ENCODE assay signal across 8 cellular contexts in genomic region chr2:69798466-69798908, GRCh38. TPM values are rescaled to one million over a fixed set of nuclear protein-coding genes. Genes with fewer than 3 reads are reported as not detected.
DNase-seq lines count a peak whose midpoint lies in the region; TF ChIP-seq lines count a peak whose summit lies in the region.
"Had no signal": no experiment of that assay in that cellular context is flagged by ENCODE, and none has a peak within 500 bp of the region (broad histone marks: within the 10 kb centered on the region; RNA-seq: fewer than 3 reads in every experiment).

No MANE protein-coding gene starts in this region.

- no peak overlapping the region for H2BK5ac ChIP-seq in H9 (ENCODE audit: insufficient read length, low read length)

- H3K4me1 ChIP-seq in H9 (ENCODE audit: insufficient read depth, low read length) (peaks cover 3% of the 10 kb centered on the region; the same call in 1 of the 2 replicates), stomach smooth muscle (ENCODE audit: control insufficient read depth, insufficient read depth, low read length) (peaks cover 2% of the 10 kb centered on the region)

- no CpG with 5 or more reads among the region's 7 CpGs for WGBS in H9 (ENCODE audit: extremely low coverage, insufficient read length, low lambda C conversion rate)

- H3K9me3 ChIP-seq in H9 (ENCODE audit: control insufficient read depth, low read depth, low read length) (no peaks in the 10 kb centered on the region), stomach smooth muscle (ENCODE audit: control insufficient read depth in 2 of 2, low read length in 2 of 2) (no peaks in the 10 kb centered on the region)

- H3K27me3 Mint-ChIP-seq in H9 (ENCODE audit: low read depth): no peaks in the 10 kb centered on the region
- H3K27me3 Mint-ChIP-seq in activated T-helper 2 cell treated with anti-CD3 and anti-CD28 coated beads, Interferon-gamma antibody, Interleukin-2, Interleukin-4, amounts not matched to agents 10 μg/mL and 5 μg/mL and 100 μg/mL, durations not matched to agents 14 hours and 24 hours and 36 hours (ENCODE audit: low read depth): no peaks in the 10 kb centered on the region

- H2BK120ac ChIP-seq in H9 (ENCODE audit: low read depth, low read length, poor library complexity, severe bottlenecking): no peak overlapping the region

- H3K4me2 ChIP-seq in H9 (ENCODE audit: insufficient read depth, insufficient read length, low read length): no peak overlapping the region

- no peak overlapping the region for H2BK20ac ChIP-seq in H9 (ENCODE audit: low read depth, low read length, poor library complexity, severe bottlenecking)

- H3K9ac ChIP-seq in H9 (ENCODE audit: extremely low read depth, insufficient read length, low read length): no peak overlapping the region
- peak overlapping the region; percentile 13 to 47 for H3K9ac ChIP-seq in stomach smooth muscle (ENCODE audit: low read length in 2 of 2)

- H3K4ac ChIP-seq in H9 (ENCODE audit: low read depth, low read length): no peak overlapping the region

- H3K9me3 Mint-ChIP-seq in H9: no peaks in the 10 kb centered on the region
- H3K9me3 Mint-ChIP-seq in activated T-helper 2 cell treated with anti-CD3 and anti-CD28 coated beads, Interferon-gamma antibody, Interleukin-2, Interleukin-4, amounts not matched to agents 10 μg/mL and 5 μg/mL and 100 μg/mL, durations not matched to agents 14 hours and 24 hours and 36 hours: no peaks in the 10 kb centered on the region
- H3K9me3 Mint-ChIP-seq: T-helper 1 cell treated with Interleukin-12 subunit alpha and Interleukin-12 subunit beta and Interleukin-4 antibody, amounts not matched to agents 30 μg/mL and 1 μg/mL, for 36 hours had no signal

- H3K27ac Mint-ChIP-seq in H9: peak overlapping the region in 2 of 3 experiments; percentile 38 to 47; a peak in 2 of 7 replicates
- H3K27ac Mint-ChIP-seq in activated T-helper 2 cell treated with anti-CD3 and anti-CD28 coated beads, Interferon-gamma antibody, Interleukin-2, Interleukin-4, amounts not matched to agents 10 μg/mL and 5 μg/mL and 100 μg/mL, durations not matched to agents 14 hours and 24 hours and 36 hours: no peak overlapping the region
- H3K27ac Mint-ChIP-seq: T-helper 1 cell treated with Interleukin-12 subunit alpha and Interleukin-12 subunit beta and Interleukin-4 antibody, amounts not matched to agents 30 μg/mL and 1 μg/mL, for 36 hours had no signal

- no peak overlapping the region for H4K5ac ChIP-seq in H9 (ENCODE audit: insufficient read length, low read depth, low read length)

- TF ChIP-seq CTCF in H9 (conservative IDR thresholded peaks at IDR 0.05) (no peak), GM10266 (IDR thresholded peaks at IDR 0.05; ENCODE audit: control insufficient read depth, insufficient read depth, low read depth, missing control alignments) (no peak)

- no peaks in the 10 kb centered on the region for H3K79me2 ChIP-seq in H9 (ENCODE audit: insufficient read depth, low read length)

- H4K8ac ChIP-seq in H9 (replicated peaks; ENCODE audit: insufficient read length, low read depth, low read length): no peak overlapping the region

- intact Hi-C loops in activated T-helper 2 cell treated with anti-CD3 and anti-CD28 coated beads, Interferon-gamma antibody, Interleukin-2, Interleukin-4, amounts not matched to agents 10 μg/mL and 5 μg/mL and 100 μg/mL, durations not matched to agents 14 hours and 24 hours and 36 hours (cut with micrococcal nuclease): no loop called here

- no peak overlapping the region for H3K56ac ChIP-seq in H9 (ENCODE audit: insufficient read length, low read depth, low read length)

- no peak overlapping the region for H4K91ac ChIP-seq in H9 (ENCODE audit: insufficient read length, low read depth, low read length)

- no peak overlapping the region for H3K18ac ChIP-seq in H9 (ENCODE audit: insufficient read length, low read depth, low read length)

- H3K4me1 Mint-ChIP-seq in H9: peaks cover 26 to 35% of the 10 kb centered on the region in 2 experiments
- H3K4me1 Mint-ChIP-seq in activated T-helper 2 cell treated with anti-CD3 and anti-CD28 coated beads, Interferon-gamma antibody, Interleukin-2, Interleukin-4, amounts not matched to agents 10 μg/mL and 5 μg/mL and 100 μg/mL, durations not matched to agents 14 hours and 24 hours and 36 hours (ENCODE audit: low read depth): peaks cover 20% of the 10 kb centered on the region

- H3K36me3 ChIP-seq in stomach smooth muscle (ENCODE audit: control insufficient read depth in 2 of 2, insufficient read depth in 2 of 2, low read length in 2 of 2): no peaks in the 10 kb centered on the region

- H3T11ph ChIP-seq in H9 (ENCODE audit: low read length): no peak overlapping the region

- H2AFZ ChIP-seq in H9 (ENCODE audit: low read length): no peak overlapping the region

- DNase-seq in H9: no peak
- no peak for DNase-seq in activated T-helper 2 cell treated with anti-CD3 and anti-CD28 coated beads, Interferon-gamma antibody, Interleukin-2, Interleukin-4, amounts not matched to agents 10 μg/mL and 5 μg/mL and 100 μg/mL, durations not matched to agents 14 hours and 24 hours and 36 hours (ENCODE audit: low spot score)
- peak; percentile 89 for DNase-seq in islet precursor cell
- no peak for DNase-seq in NCI-H1105 (lab: John Stamatoyannopoulos, UW)
- no peak for DNase-seq in GM10266 (ENCODE audit: extremely low spot score)
- DNase-seq in NCI-H2227 treated with DMSO at 0.1 percent for 48 hours (lab: John Stamatoyannopoulos, UW): no peak

- no peaks in the 10 kb centered on the region for H4K20me1 ChIP-seq in H9 (ENCODE audit: control insufficient read depth, insufficient read depth, insufficient read length)

- no peaks in the 10 kb centered on the region; the same call in 1 of the 2 replicates for H3K27me3 ChIP-seq in H9 (ENCODE audit: insufficient read depth, low read length)
- no peaks in the 10 kb centered on the region for H3K27me3 ChIP-seq in stomach smooth muscle (ENCODE audit: control insufficient read depth in 1 of 2, insufficient read depth in 2 of 2, low read length in 2 of 2)

- no peaks in the 10 kb centered on the region for H3K23me2 ChIP-seq in H9 (ENCODE audit: insufficient read length, low read depth, low read length, poor library complexity, severe bottlenecking)

- H3K4me3 ChIP-seq in stomach smooth muscle (ENCODE audit: low read length in 2 of 2): peak overlapping the region; percentile 52 to 69

- H3K27ac ChIP-seq in H9 (ENCODE audit: insufficient read length, low read depth, low read length) (no peak overlapping the region), stomach smooth muscle (ENCODE audit: low read length) (peak overlapping the region; percentile 41)

- H2AK5ac ChIP-seq in H9 (ENCODE audit: insufficient read length, low read length): no peak overlapping the region

- H3K79me1 ChIP-seq in H9 (ENCODE audit: insufficient read depth, low read depth, low read length, poor library complexity, severe bottlenecking): no peaks in the 10 kb centered on the region

- 0 out of 7 replicates have a peak, but pooled peaks cover 0 to 4% (median 0%) of the 10 kb centered on the region in 3 experiments for H3K36me3 Mint-ChIP-seq in H9 (ENCODE audit: insufficient read depth in 1 of 3, low read depth in 3 of 3)
- H3K36me3 Mint-ChIP-seq in activated T-helper 2 cell treated with anti-CD3 and anti-CD28 coated beads, Interferon-gamma antibody, Interleukin-2, Interleukin-4, amounts not matched to agents 10 μg/mL and 5 μg/mL and 100 μg/mL, durations not matched to agents 14 hours and 24 hours and 36 hours (ENCODE audit: low read depth): peaks cover 15% of the 10 kb centered on the region

- no peak overlapping the region for H3K14ac ChIP-seq in H9 (ENCODE audit: insufficient read depth, low read length)

- H3K4me3 Mint-ChIP-seq in H9: no peak overlapping the region
- peak overlapping the region; percentile 34 for H3K4me3 Mint-ChIP-seq in activated T-helper 2 cell treated with anti-CD3 and anti-CD28 coated beads, Interferon-gamma antibody, Interleukin-2, Interleukin-4, amounts not matched to agents 10 μg/mL and 5 μg/mL and 100 μg/mL, durations not matched to agents 14 hours and 24 hours and 36 hours (ENCODE audit: low read depth)
- H3K4me3 Mint-ChIP-seq: T-helper 1 cell treated with Interleukin-12 subunit alpha and Interleukin-12 subunit beta and Interleukin-4 antibody, amounts not matched to agents 30 μg/mL and 1 μg/mL, for 36 hours had no signal

- no peak overlapping the region for H2BK12ac ChIP-seq in H9 (ENCODE audit: insufficient read length, low read depth, low read length)

- no peak overlapping the region for H3K23ac ChIP-seq in H9 (ENCODE audit: insufficient read length, low read depth, low read length)

- no peak overlapping the region for H2BK15ac ChIP-seq in H9 (ENCODE audit: low read depth, low read length)

RNA-seq across cellular contexts. Expression of gene GMCL1, which starts 31.0 kb away (rescaled TPM):
- 18.6 and 20.6 TPM in 2 replicates for total RNA-seq in H9 (2021)
- 29.2 and 29.3 TPM in 2 replicates for total RNA-seq in activated T-helper 2 cell treated with anti-CD3 and anti-CD28 coated beads, Interferon-gamma antibody, Interleukin-2, Interleukin-4, amounts not matched to agents 10 μg/mL and 5 μg/mL and 100 μg/mL, durations not matched to agents 14 hours and 24 hours and 36 hours

RNA-seq across cellular contexts. Expression of gene ANXA4, which starts 56.6 kb away (rescaled TPM):
- total RNA-seq in H9 (2021): 14.3 and 14.4 TPM in 2 replicates
- 45.6 and 52.9 TPM in 2 replicates for total RNA-seq in activated T-helper 2 cell treated with anti-CD3 and anti-CD28 coated beads, Interferon-gamma antibody, Interleukin-2, Interleukin-4, amounts not matched to agents 10 μg/mL and 5 μg/mL and 100 μg/mL, durations not matched to agents 14 hours and 24 hours and 36 hours
